In genomic region chr13:75850915-75851314, GRCh38 we compare ENCODE assay signal across 2 cellular contexts.
A peak's percentile ranks its signal among the peaks of the same experiment; 100 is the strongest.
TF ChIP-seq lines count a peak whose summit lies in the region.

No MANE protein-coding gene starts in this region.

TF ChIP-seq in SK-N-SH treated with all-trans-retinoic acid at 6 μM for 48 hours, 23 proteins besides CTCF, POLR2A, EP300 and RAD21:
- TF ChIP-seq CSRNP3 (CRISPR knock-in tag; IDR thresholded peaks at IDR 0.05) = no peak
- no peak for TF ChIP-seq ZC3H10 (CRISPR knock-in tag; IDR thresholded peaks at IDR 0.05)
- no peak for TF ChIP-seq GLIS3 (CRISPR knock-in tag; IDR thresholded peaks at IDR 0.05)
- TF ChIP-seq ESRRG (CRISPR knock-in tag; IDR thresholded peaks at IDR 0.05) = no peak
- no peak for TF ChIP-seq OSR1 (CRISPR knock-in tag; IDR thresholded peaks at IDR 0.05)
- no peak for TF ChIP-seq TSHZ2 (CRISPR knock-in tag; IDR thresholded peaks at IDR 0.05)
- TF ChIP-seq TCF4 (CRISPR knock-in tag; IDR thresholded peaks at IDR 0.05; ENCODE audit: borderline replicate concordance) = no peak
- TF ChIP-seq TOX (CRISPR knock-in tag; IDR thresholded peaks at IDR 0.05; ENCODE audit: borderline replicate concordance) = no peak
- no peak for TF ChIP-seq SNAI2 (CRISPR knock-in tag; IDR thresholded peaks at IDR 0.05)
- TF ChIP-seq ZNF70 (CRISPR knock-in tag; IDR thresholded peaks at IDR 0.05) = no peak
TF ChIP-seq in SK-N-SH treated with all-trans-retinoic acid at 6 μM for 48 hours: peak in this region for 0.

TF ChIP-seq in Ishikawa, 13 proteins besides CTCF, POLR2A, EP300 and RAD21 (continued from another document):
- TF ChIP-seq TCF12 (IDR thresholded peaks at IDR 0.05; ENCODE audit: low read depth) (no peak), EGR1 (IDR thresholded peaks at IDR 0.05) (no peak), USF1 (IDR thresholded peaks at IDR 0.05) (peak; percentile 62; the same call in 1 of the 2 replicates), TEAD4 (IDR thresholded peaks at IDR 0.05) (no peak)
